ENCODE assay signal across 2 cellular contexts in the genomic region with DNA sequence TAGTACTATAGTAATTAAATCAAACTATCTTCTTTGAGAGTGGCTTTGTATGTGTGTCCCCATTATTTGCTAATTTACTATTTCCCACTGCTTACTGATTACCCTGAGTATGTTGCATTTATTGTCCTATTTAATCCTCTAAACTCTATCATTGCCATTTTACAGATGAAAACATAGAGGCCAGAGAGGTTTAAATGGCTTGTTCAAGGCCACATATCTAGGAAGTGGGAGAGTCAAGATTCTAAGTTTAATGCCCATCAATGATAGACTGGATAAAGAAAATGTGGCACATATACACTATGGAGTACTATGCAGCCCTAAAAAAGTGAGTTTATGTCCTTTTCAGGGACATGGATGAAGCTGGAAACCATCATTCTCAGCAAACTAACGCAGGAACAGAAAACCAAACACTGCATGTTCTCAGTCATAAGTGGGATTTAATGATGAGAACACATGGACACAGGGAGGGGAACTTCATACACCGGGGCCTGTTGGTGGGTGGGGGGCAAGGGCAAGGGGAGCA.
A peak's percentile ranks its signal among the peaks of the same experiment; 100 is the strongest.
TF ChIP-seq lines count a peak whose summit lies in the region.

No MANE protein-coding gene starts in this region.

TF ChIP-seq in HepG2, 621 proteins besides CTCF, POLR2A, EP300 and RAD21:
- TF ChIP-seq ZNF629 (CRISPR knock-in tag; conservative IDR thresholded peaks at IDR 0.05), result peak; percentile 48; the same call in 1 of the 2 replicates
- no peak for TF ChIP-seq TBX3 (IDR thresholded peaks at IDR 0.05; ENCODE audit: borderline replicate concordance)

TF ChIP-seq in H1, 55 proteins besides CTCF, POLR2A, EP300 and RAD21:
- TF ChIP-seq KDM1A (IDR thresholded peaks at IDR 0.05; ENCODE audit: borderline replicate concordance, low read length), result peak; percentile 39; the same call in 1 of the 2 replicates
- no peak for TF ChIP-seq BCL11A (IDR thresholded peaks at IDR 0.05; ENCODE audit: low read depth in 2 of 2, low read length in 2 of 2)
